Comparison of ENCODE assay signal across 12 cellular contexts in genomic region chrX:118872102-118872566, GRCh38. TPM values are rescaled to one million over a fixed set of nuclear protein-coding genes. Genes with fewer than 3 reads are reported as not detected.
DNase-seq lines count a peak whose midpoint lies in the region; ATAC-seq and TF ChIP-seq lines count a peak whose summit lies in the region.
"Had no signal": no experiment of that assay in that cellular context is flagged by ENCODE, and none has a peak within 500 bp of the region (broad histone marks: within the 10 kb centered on the region; RNA-seq: fewer than 3 reads in every experiment).

No MANE protein-coding gene starts in this region.

- no peaks in the 10 kb centered on the region for H3K36me3 Mint-ChIP-seq in HFFc6 (ENCODE audit: low read depth)

- H3K27ac ChIP-seq in caudate nucleus (ENCODE audit: low read depth, low read length) (peak overlapping the region; percentile 27), stomach smooth muscle (ENCODE audit: low read length) (peak overlapping the region; percentile 37)

- peaks cover 15% of the 10 kb centered on the region for H3K4me1 ChIP-seq in stomach smooth muscle (ENCODE audit: control insufficient read depth, insufficient read depth, low read length)

- H3K27me3 Mint-ChIP-seq in HFFc6 (ENCODE audit: insufficient read depth): peaks cover 4% of the 10 kb centered on the region; the same call in 1 of the 2 replicates
- H3K27me3 Mint-ChIP-seq: central memory CD8-positive, alpha-beta T cell had no signal

- TF ChIP-seq CTCF in HFFc6 (IDR thresholded peaks at IDR 0.05): no peak

- peak overlapping the region; percentile 26; the same call in 1 of the 2 replicates for H3K27ac Mint-ChIP-seq in HFFc6

- H3K9ac ChIP-seq in stomach smooth muscle (ENCODE audit: low read length in 2 of 2): peak overlapping the region in 1 of 2 donors; percentile 7

- no peaks in the 10 kb centered on the region for H3K9me3 Mint-ChIP-seq in HFFc6
- H3K9me3 Mint-ChIP-seq: central memory CD8-positive, alpha-beta T cell had no signal

- no peaks in the 10 kb centered on the region for H3K36me3 ChIP-seq in stomach smooth muscle (ENCODE audit: control insufficient read depth in 2 of 2, insufficient read depth in 2 of 2, low read length in 2 of 2)

- no peak overlapping the region for H3K4me3 Mint-ChIP-seq in HFFc6
- H3K4me3 Mint-ChIP-seq: central memory CD8-positive, alpha-beta T cell had no signal

- peak overlapping the region in 1 of 2 donors; percentile 22 for H3K4me3 ChIP-seq in stomach smooth muscle (ENCODE audit: low read length in 2 of 2)

- H3K9me3 ChIP-seq in stomach smooth muscle (ENCODE audit: control insufficient read depth in 2 of 2, low read length in 2 of 2): no peaks in the 10 kb centered on the region

- peak; percentile 1 for DNase-seq in HFFc6
- DNase-seq in caudate nucleus (lab: John Stamatoyannopoulos, UW): peak in 16 of 61 donors; percentile 0 to 77 (median 2)
- peak; percentile 74 for DNase-seq in kidney tubule cell (ENCODE audit: low spot score)
- DNase-seq in NOMO-1 treated with DMSO at 0.1 percent for 48 hours (lab: John Stamatoyannopoulos, UW; ENCODE audit: unreplicated experiment): no peak
- no peak for DNase-seq in SKM-1 (lab: John Stamatoyannopoulos, UW; ENCODE audit: unreplicated experiment)
- no peak for DNase-seq in GF-D8 (lab: John Stamatoyannopoulos, UW)
- DNase-seq: DMS 273 treated with DMSO at 0.1 percent for 48 hours, NCI-H82 had no signal

- no peaks in the 10 kb centered on the region for H3K27me3 ChIP-seq in stomach smooth muscle (ENCODE audit: control insufficient read depth in 1 of 2, insufficient read depth in 2 of 2, low read length in 2 of 2)

- no peak for ATAC-seq in GM19351 (IDR thresholded peaks at IDR 0.05; ENCODE audit: unreplicated experiment)

- H3K4me1 Mint-ChIP-seq in HFFc6 (ENCODE audit: low read depth): peaks cover 8% of the 10 kb centered on the region; the same call in 1 of the 2 replicates
- H3K4me1 Mint-ChIP-seq: central memory CD8-positive, alpha-beta T cell had no signal

RNA-seq across cellular contexts. Expression of gene ZCCHC12, which starts 48.5 kb away (rescaled TPM):
- not detected for total RNA-seq in HFFc6 (2021; fragmentation: NEBNext Ultra II Directional; extraction: Animal tissue kit (Norgen Biotek cat#: 25700))
- total RNA-seq: T-helper 2 cell treated with Interferon-gamma antibody and Interleukin-4, amounts not matched to agents 100 ng/mL and 5 ng/mL, for 36 hours had no signal

Comparison
In these comparisons a context has a peak if more than half of its experiments do, and no peak if none do; other contexts are left out.
1. DNase-seq: peak in HFFc6 (single experiment) and kidney tubule cell (single experiment); none in NOMO-1 treated with DMSO at 0.1 percent for 48 hours (single experiment), SKM-1 (single experiment) and GF-D8 (single experiment).